ENCODE assay signal across 8 cellular contexts in genomic region chr11:5600374-5600851, GRCh38. TPM values are rescaled to one million over a fixed set of nuclear protein-coding genes. Genes with fewer than 3 reads are reported as not detected.
A peak's percentile ranks its signal among the peaks of the same experiment; 100 is the strongest.
DNase-seq lines count a peak whose midpoint lies in the region; ATAC-seq and TF ChIP-seq lines count a peak whose summit lies in the region.

No MANE protein-coding gene starts in this region.

- peak; percentile 88 for TF ChIP-seq CTCF in GM12875 (IDR thresholded peaks at IDR 0.05; ENCODE audit: borderline replicate concordance, insufficient read depth, low read depth, low read length)

- no peaks in the 10 kb centered on the region for H3K27me3 ChIP-seq in ectodermal cell (ENCODE audit: control insufficient read depth, insufficient read depth, low read length, poor library complexity, severe bottlenecking)

- no peaks in the 10 kb centered on the region for H3K27me3 Mint-ChIP-seq in memory B cell

- H3K27ac ChIP-seq in ectodermal cell (ENCODE audit: insufficient read depth, low read depth, low read length, poor library complexity, severe bottlenecking), result peak overlapping the region; percentile 44

- no peak overlapping the region for H3K4me3 Mint-ChIP-seq in memory B cell

- no peaks in the 10 kb centered on the region for H3K36me3 Mint-ChIP-seq in memory B cell

- H3K4me3 ChIP-seq in GM12875 (ENCODE audit: low read depth, low read length), result no peak overlapping the region
- H3K4me3 ChIP-seq in ectodermal cell (ENCODE audit: insufficient read depth, low read depth, low read length), result no peak overlapping the region

- H3K9me3 ChIP-seq in ectodermal cell (ENCODE audit: control insufficient read depth, low read length), result no peaks in the 10 kb centered on the region

- no peaks in the 10 kb centered on the region for H3K36me3 ChIP-seq in ectodermal cell (ENCODE audit: control insufficient read depth, insufficient read depth, low read length)

- no peaks in the 10 kb centered on the region for H3K4me1 Mint-ChIP-seq in memory B cell

- DNase-seq in 8988T (peak; percentile 53), NCI-H1105 treated with DMSO at 0.1 percent for 48 hours (lab: John Stamatoyannopoulos, UW) (peak; percentile 38), memory B cell (ENCODE audit: low spot score in 2 of 2) (peak; percentile 42 to 58)
- DNase-seq in activated CD4-positive, alpha-beta T cell treated with anti-CD3 and anti-CD28 coated beads for 4 hours, result peak; percentile 48 to 51
- DNase-seq in stimulated activated CD8-positive, alpha-beta memory T cell treated with anti-CD3 and anti-CD28 coated beads, Interleukin-2, amount 100 ng/mL, for 48 hours (ENCODE audit: low read depth in 2 of 2), result peak; percentile 12 to 36

- no peaks in the 10 kb centered on the region for H3K9me3 Mint-ChIP-seq in memory B cell

- 42% methylated on average over 9 of the region's 9 CpGs for WGBS in ectodermal cell, 2 experiments

- no peaks in the 10 kb centered on the region for H3K4me1 ChIP-seq in ectodermal cell (ENCODE audit: control insufficient read depth, insufficient read depth, low read length)

- ATAC-seq in HG02678 (IDR thresholded peaks at IDR 0.05; ENCODE audit: unreplicated experiment), result peak; percentile 89
- ATAC-seq in memory B cell (ENCODE audit: low read depth), result peak; percentile 99

- no peak overlapping the region for H3K27ac Mint-ChIP-seq in memory B cell

RNA-seq across cellular contexts. Expression of gene TRIM6, which starts 4.0 kb away (rescaled TPM):
- polyA plus RNA-seq in ectodermal cell (2013, experiment 1 of 4), result 5.8 TPM
- 7.0 TPM for polyA plus RNA-seq in ectodermal cell (2013, experiment 2 of 4)
- polyA plus RNA-seq in ectodermal cell (2013, experiment 3 of 4), result 4.7 TPM
- 5.1 TPM for polyA plus RNA-seq in ectodermal cell (2013, experiment 4 of 4)

RNA-seq across cellular contexts. Expression of gene OR52B6, which starts 19.7 kb away (rescaled TPM):
- polyA plus RNA-seq in ectodermal cell (2013, experiment 1 of 4), result not detected
- polyA plus RNA-seq in ectodermal cell (2013, experiment 2 of 4), result not detected
- not detected for polyA plus RNA-seq in ectodermal cell (2013, experiment 3 of 4)
- polyA plus RNA-seq in ectodermal cell (2013, experiment 4 of 4), result not detected

RNA-seq across cellular contexts. Expression of gene TRIM34, which starts 24.4 kb away (rescaled TPM):
- 2.5 TPM for polyA plus RNA-seq in ectodermal cell (2013, experiment 1 of 4)
- polyA plus RNA-seq in ectodermal cell (2013, experiment 2 of 4), result 2.5 TPM
- 2.7 TPM for polyA plus RNA-seq in ectodermal cell (2013, experiment 3 of 4)
- polyA plus RNA-seq in ectodermal cell (2013, experiment 4 of 4), result 2.9 TPM

RNA-seq across cellular contexts. Expression of gene OR52H1, which starts 52.1 kb away (rescaled TPM):
- polyA plus RNA-seq in ectodermal cell (2013, experiment 1 of 4), result not detected
- polyA plus RNA-seq in ectodermal cell (2013, experiment 2 of 4), result not detected
- polyA plus RNA-seq in ectodermal cell (2013, experiment 3 of 4), result not detected
- not detected for polyA plus RNA-seq in ectodermal cell (2013, experiment 4 of 4)
